Comparison of ENCODE assay signal across 8 cellular contexts in genomic region chr9:76458903-76459690, GRCh38. TPM values are rescaled to one million over a fixed set of nuclear protein-coding genes. Genes with fewer than 3 reads are reported as not detected.
DNase-seq lines count a peak whose midpoint lies in the region; TF ChIP-seq lines count a peak whose summit lies in the region.

Gene GCNT1 (plus strand): TSS chr9:76459182. CDS start chr9:76502382, 43,200 bp downstream.

- H2AFZ ChIP-seq in neural progenitor cell (replicated peaks) = peak within 1 kb of the TSS; percentile 80

- peaks cover 3% of the 10 kb centered on the region for H3K9me3 Mint-ChIP-seq in neural progenitor cell

- H3K27ac Mint-ChIP-seq in neural progenitor cell = no peak within 1 kb of the TSS

- H3K27me3 ChIP-seq in neural progenitor cell = no peaks in the 10 kb centered on the region

- no peaks in the 10 kb centered on the region for H3K9me3 ChIP-seq in neural progenitor cell (ENCODE audit: low read depth)

- peaks cover 15% of the 10 kb centered on the region for H3K27me3 Mint-ChIP-seq in neural progenitor cell (ENCODE audit: insufficient read depth, low read depth)

- in situ Hi-C loops in G401 (cut with HindIII; ENCODE audit: low sequenced_read_pairs) = no loop called here

- peaks cover 3% of the 10 kb centered on the region for H3F3A ChIP-seq in neural progenitor cell (ENCODE audit: low read depth)

- H3K4me1 ChIP-seq in neural progenitor cell = peaks cover 11% of the 10 kb centered on the region

- DNase-seq in G401 (ENCODE audit: low spot score) (peak; percentile 86), H4 (ENCODE audit: low spot score) (peak; percentile 40), SHP77 (lab: John Stamatoyannopoulos, UW) (peak; percentile 39 to 81), fibroblast of villous mesenchyme (ENCODE audit: low read depth) (peak; percentile 83), neural progenitor cell (ENCODE audit: low spot score) (peak; percentile 95), stromal cell of bone marrow (ENCODE audit: low read depth) (peak; percentile 59)
- DNase-seq in activated effector memory CD4-positive, alpha-beta T cell treated with anti-CD3 and anti-CD28 coated beads, Interleukin-2, amount 50 U/mL, for 16 hours = peak; percentile 96

- H3K36me3 Mint-ChIP-seq in neural progenitor cell = no peaks in the 10 kb centered on the region

- H3K79me2 ChIP-seq in neural progenitor cell (ENCODE audit: low read depth) = peaks cover 31% of the 10 kb centered on the region

- H3K9ac ChIP-seq in neural progenitor cell = no peak within 1 kb of the TSS

- H3K4me1 Mint-ChIP-seq in neural progenitor cell = peaks cover 24% of the 10 kb centered on the region

- H3K36me3 ChIP-seq in neural progenitor cell = no peaks in the 10 kb centered on the region

- H3K4me3 Mint-ChIP-seq in neural progenitor cell = peak within 1 kb of the TSS; percentile 90

- peak within 1 kb of the TSS; percentile 83 for H3K4me2 ChIP-seq in neural progenitor cell

- peaks cover 6% of the 10 kb centered on the region for H4K20me1 ChIP-seq in neural progenitor cell (ENCODE audit: low read depth)

- H3K4me3 ChIP-seq in fibroblast of villous mesenchyme (ENCODE audit: low read depth, low read length) (peak within 1 kb of the TSS; percentile 71), neural progenitor cell (peak within 1 kb of the TSS; percentile 73)

- H3K27ac ChIP-seq in neural progenitor cell = no peak within 1 kb of the TSS

- TF ChIP-seq CTCF in LNCAP (IDR thresholded peaks at IDR 0.05) = peak; percentile 71
- peak; percentile 40 for TF ChIP-seq CTCF in fibroblast of villous mesenchyme (IDR thresholded peaks at IDR 0.05; ENCODE audit: insufficient read depth, low read depth, low read length)
- peak; percentile 60 for TF ChIP-seq CTCF in neural progenitor cell (IDR thresholded peaks at IDR 0.05)

RNA-seq across cellular contexts. Expression of gene GCNT1, which starts in this region (rescaled TPM):
- 0.43 and 1.5 TPM in 2 replicates for total RNA-seq in G401 (2014; rRNA removed; shearing (Covaris generic))
- total RNA-seq in H4 (2014; rRNA removed; shearing (Covaris generic)) = 4.3 and 5.0 TPM in 2 replicates
- total RNA-seq in fibroblast of villous mesenchyme (2.6 and 9.9 TPM in 2 replicates), neural progenitor cell (ENCODE audit: low replicate concordance) (14.2 and 25.5 TPM in 2 replicates)

Comparison
In these comparisons a context has a peak if more than half of its experiments do, and no peak if none do; other contexts are left out.
1. DNase-seq: peak in every context shown above with its lines; median percentile 96 in activated effector memory CD4-positive, alpha-beta T cell treated with anti-CD3 and anti-CD28 coated beads, Interleukin-2, amount 50 U/mL, for 16 hours; 95 in neural progenitor cell; 86 in G401; 83 in fibroblast of villous mesenchyme; 60 in SHP77; 59 in stromal cell of bone marrow; 40 in H4.